Comparison of ENCODE assay signal across 32 cellular contexts in the genomic region with DNA sequence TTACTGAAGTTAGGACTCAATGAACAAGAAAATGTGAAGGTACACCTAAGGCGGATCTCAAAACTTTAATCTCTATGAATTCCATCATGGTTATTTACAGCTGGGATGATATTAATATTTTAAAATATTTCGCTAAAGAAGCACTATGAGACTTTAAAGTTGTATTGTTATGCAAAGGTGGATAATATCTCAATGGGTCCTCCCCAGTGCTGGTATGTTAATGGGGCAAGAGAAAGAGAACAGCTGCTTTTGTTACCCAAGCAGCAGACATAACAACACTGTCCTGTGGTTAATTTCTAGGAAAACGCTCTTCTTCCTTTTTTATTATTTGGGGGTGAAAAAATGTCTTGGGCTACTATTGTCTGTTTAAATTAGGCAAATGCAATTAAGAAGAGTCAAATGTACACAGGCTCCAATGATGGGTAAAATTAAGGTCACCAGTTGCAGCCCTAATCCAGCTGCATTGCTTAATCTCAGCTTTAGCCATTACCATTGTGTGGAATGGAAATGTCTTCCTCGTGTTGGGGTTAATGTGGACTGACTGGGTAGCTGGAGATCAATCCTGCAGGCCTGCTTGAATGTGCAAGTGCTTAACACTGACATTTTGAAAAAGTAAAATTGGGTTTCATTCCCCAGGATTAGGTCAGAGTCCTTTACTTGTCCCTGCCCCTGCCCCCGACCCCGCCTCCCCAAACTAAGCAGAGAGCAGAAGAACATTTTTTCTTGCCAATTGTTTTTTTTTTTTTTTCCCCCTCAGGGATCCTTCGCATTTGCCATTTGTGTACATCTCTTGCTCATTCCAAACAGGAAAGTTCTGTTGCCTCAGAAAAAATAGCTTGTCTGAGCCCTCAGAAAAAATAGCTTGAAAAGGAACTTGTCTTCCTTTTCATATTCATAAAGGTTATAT.
DNase-seq lines count a peak whose midpoint lies in the region; ATAC-seq, FAIRE-seq and TF ChIP-seq lines count a peak whose summit lies in the region.
"Had no signal": no experiment of that assay in that cellular context is flagged by ENCODE, and none has a peak within 500 bp of the region (broad histone marks: within the 10 kb centered on the region; RNA-seq: fewer than 3 reads in every experiment).

No MANE protein-coding gene starts in this region.

- CTCF ChIA-PET in A549 (lab: Yijun Ruan, JAX) (interaction anchor here (0.6 to 1.1 kb wide), 3 partner anchors 17 to 171 kb away, joined by 3 read pairs; no protein-coding TSS in a partner anchor), WTC11 (lab: Charles Lee) (interaction anchor here (1.0 kb wide), 1 partner anchor 144 kb away, joined by 3 read pairs; no protein-coding TSS in a partner anchor)

- H3K4me3 Mint-ChIP-seq in WTC11: no peak overlapping the region
- H3K4me3 Mint-ChIP-seq: activated naive CD4-positive, alpha-beta T cell treated with anti-CD3 and anti-CD28 coated beads, Interleukin-2, amount 50 U/mL, for 24 hours; CD4-positive, alpha-beta memory T cell; H9; nephron progenitor cell had no signal

- no peaks in the 10 kb centered on the region for H3K36me3 Mint-ChIP-seq in WTC11
- H3K36me3 Mint-ChIP-seq: activated naive CD4-positive, alpha-beta T cell treated with anti-CD3 and anti-CD28 coated beads, Interleukin-2, amount 50 U/mL, for 24 hours; CD4-positive, alpha-beta memory T cell had no signal

- H3K4me1 ChIP-seq in A549: peaks cover 36% of the 10 kb centered on the region
- peaks cover 4 to 33% (median 25%) of the 10 kb centered on the region in 4 donors for H3K4me1 ChIP-seq in liver (ENCODE audit: control insufficient read depth in 4 of 4, insufficient read depth in 4 of 4, low read length in 3 of 4)

- peaks cover 9% of the 10 kb centered on the region for H3K27me3 Mint-ChIP-seq in WTC11 (ENCODE audit: low read depth)

- POLR2A ChIA-PET in A549 (lab: Yijun Ruan, JAX) (no interaction called here), WTC11 (lab: Charles Lee) (no interaction called here)

- no peaks in the 10 kb centered on the region for H3K27me3 ChIP-seq in liver (ENCODE audit: control insufficient read depth in 4 of 4, insufficient read depth in 4 of 4, low read length in 3 of 4)
- H3K27me3 ChIP-seq: gastrocnemius medialis, ovary, right atrium auricular region, SJCRH30, spleen, transverse colon had no signal

- TF ChIP-seq RAD21 in A549 (conservative IDR thresholded peaks at IDR 0.05 in 1 of 2, IDR thresholded peaks at IDR 0.05 in 1 of 2) (no peak), liver (IDR thresholded peaks at IDR 0.05) (no peak)

- no peaks in the 10 kb centered on the region for H3K9me3 Mint-ChIP-seq in WTC11
- H3K9me3 Mint-ChIP-seq: activated naive CD4-positive, alpha-beta T cell treated with anti-CD3 and anti-CD28 coated beads, Interleukin-2, amount 50 U/mL, for 24 hours; activated T-helper 2 cell treated with anti-CD3 and anti-CD28 coated beads, Interferon-gamma antibody, Interleukin-2, Interleukin-4, amounts not matched to agents 10 μg/mL and 5 μg/mL and 100 μg/mL, durations not matched to agents 14 hours and 24 hours and 36 hours; H9; nephron progenitor cell had no signal

- intact Hi-C loops in sciatic nerve (cut with DNase I): no loop called here

- 39% methylated on average over 7 of the region's 7 CpGs for WGBS in A549 (ENCODE audit: missing lambda C conversion rate)
- 49% methylated on average over 7 of the region's 7 CpGs for WGBS in liver

- H3K27ac ChIP-seq in A549 (peak overlapping the region; percentile 73 to 77), liver (ENCODE audit: low read depth in 1 of 2, low read length in 2 of 2) (peak overlapping the region; percentile 49 to 77)
- H3K27ac ChIP-seq: dorsolateral prefrontal cortex, SJCRH30 had no signal

- FAIRE-seq in A549 (lab: Jason Lieb, UNC): no peak
- FAIRE-seq: A204.1 had no signal

- H3K27ac Mint-ChIP-seq in WTC11: no peak overlapping the region
- H3K27ac Mint-ChIP-seq: activated naive CD4-positive, alpha-beta T cell treated with anti-CD3 and anti-CD28 coated beads, Interleukin-2, amount 50 U/mL, for 24 hours; activated T-helper 2 cell treated with anti-CD3 and anti-CD28 coated beads, Interferon-gamma antibody, Interleukin-2, Interleukin-4, amounts not matched to agents 10 μg/mL and 5 μg/mL and 100 μg/mL, durations not matched to agents 14 hours and 24 hours and 36 hours; CD4-positive, alpha-beta memory T cell; nephron progenitor cell had no signal

- H3K9me3 ChIP-seq in A549 (no peaks in the 10 kb centered on the region), liver (ENCODE audit: control insufficient read depth in 4 of 4, low read length in 3 of 4) (no peaks in the 10 kb centered on the region)
- H3K9me3 ChIP-seq: gastrocnemius medialis, ovary, right atrium auricular region, SJCRH30, spleen, transverse colon had no signal

- H3K4me3 ChIP-seq in A549: no peak overlapping the region; the same call in 2 of the 3 replicates
- H3K4me3 ChIP-seq in liver (ENCODE audit: low read depth in 1 of 3, low read length in 3 of 3): peak overlapping the region in 1 of 3 donors; percentile 14
- H3K4me3 ChIP-seq: dorsolateral prefrontal cortex, gastrocnemius medialis, ovary, right atrium auricular region, SJCRH30, spleen, transverse colon had no signal

- peak in 1 of 2 experiments; percentile 28; a peak in 1 of 5 replicates for TF ChIP-seq EP300 in A549 (IDR thresholded peaks at IDR 0.05)

- H3K4me2 ChIP-seq in A549: peak overlapping the region; percentile 76

- no peak for TF ChIP-seq CTCF in A549 (IDR thresholded peaks at IDR 0.05)
- no peak for TF ChIP-seq CTCF in WTC11 (IDR thresholded peaks at IDR 0.05)
- TF ChIP-seq CTCF in liver (IDR thresholded peaks at IDR 0.05; ENCODE audit: low read depth, low read length, missing input control): no peak

- no peak for TF ChIP-seq POLR2A in A549 (IDR thresholded peaks at IDR 0.05; ENCODE audit: low read length)

- H3K36me3 ChIP-seq in liver (ENCODE audit: control insufficient read depth in 4 of 4, insufficient read depth in 3 of 4, low read depth in 1 of 4, low read length in 3 of 4): no peaks in the 10 kb centered on the region
- H3K36me3 ChIP-seq: gastrocnemius medialis, ovary, right atrium auricular region, SJCRH30, spleen, transverse colon had no signal

- ATAC-seq in A549: peak in 1 of 2 experiments; percentile 67; a peak in 3 of 6 replicates
- ATAC-seq in WTC11: peak; percentile 30
- ATAC-seq in sciatic nerve: peak; percentile 13
- no peak for ATAC-seq in GM19395 (IDR thresholded peaks at IDR 0.05; ENCODE audit: unreplicated experiment)
- ATAC-seq: gastrocnemius medialis had no signal

- peaks cover 53% of the 10 kb centered on the region for H3K4me1 Mint-ChIP-seq in WTC11
- H3K4me1 Mint-ChIP-seq: activated naive CD4-positive, alpha-beta T cell treated with anti-CD3 and anti-CD28 coated beads, Interleukin-2, amount 50 U/mL, for 24 hours had no signal

- peak overlapping the region in 1 of 2 donors; percentile 63 for H3K9ac ChIP-seq in liver (ENCODE audit: low read depth in 1 of 2, low read length in 2 of 2)

- DNase-seq in A549 (ENCODE audit: low read depth in 1 of 2, low spot score in 1 of 2) (peak in 1 of 2 experiments; percentile 69), WTC11 (ENCODE audit: low spot score) (no peak), sciatic nerve (ENCODE audit: low spot score) (no peak), D341Med (ENCODE audit: low spot score) (no peak), Ammon's horn (ENCODE audit: low spot score) (no peak)
- DNase-seq in stimulated activated naive CD4-positive, alpha-beta T cell treated with Interleukin-2 at 50 U/mL for 16 hours (lab: John Stamatoyannopoulos, UW): no peak
- DNase-seq: activated CD4-positive, alpha-beta T cell treated with anti-CD3 and anti-CD28 coated beads for 4 hours; activated T-cell treated with anti-CD3 and anti-CD28 coated beads for 4 hours; AML-193; amniotic stem cell; CD4-positive, alpha-beta memory T cell; DMS153; dorsolateral prefrontal cortex; gastrocnemius medialis; H9; Kasumi-1; NCI-H1436 treated with DMSO at 0.1 percent for 48 hours; NCI-H446; nephron progenitor cell; ovary; RPMI8226; SJCRH30; spleen; stimulated activated CD4-positive, alpha-beta T cell treated with anti-CD3 and anti-CD28 coated beads, Interleukin-2, amount 100 ng/mL, for 24 hours; T-helper 9 cell; transverse colon had no signal

TF ChIP-seq in A549, 52 proteins besides CTCF, POLR2A, EP300 and RAD21 (continues in another document):
- TF ChIP-seq HOXA7 (CRISPR knock-in tag; IDR thresholded peaks at IDR 0.05) (no peak), NFE2L2 (conservative IDR thresholded peaks at IDR 0.05; ENCODE audit: low read length) (no peak), CEBPB (IDR thresholded peaks at IDR 0.05) (0 out of 4 replicates have a peak, but pooled peaks of 1 of the 2 experiments have one; percentile 26)

TF ChIP-seq in WTC11, 78 proteins besides CTCF, POLR2A, EP300 and RAD21 (continues in another document):
- TF ChIP-seq ATF6 (CRISPR knock-in tag; IDR thresholded peaks at IDR 0.05): no peak

TF ChIP-seq in liver, 16 proteins besides CTCF, POLR2A, EP300 and RAD21:
- no peak for TF ChIP-seq SP1 (IDR thresholded peaks at IDR 0.05)
- no peak for TF ChIP-seq RXRA (IDR thresholded peaks at IDR 0.05)
- no peak for TF ChIP-seq NR2F2 (IDR thresholded peaks at IDR 0.05)
- peak; percentile 50 for TF ChIP-seq YY1 (IDR thresholded peaks at IDR 0.05)
- TF ChIP-seq FOXA1 (IDR thresholded peaks at IDR 0.05): no peak
- no peak for TF ChIP-seq HNF4G (IDR thresholded peaks at IDR 0.05)
- no peak for TF ChIP-seq FOXA2 (IDR thresholded peaks at IDR 0.05)
TF ChIP-seq in liver: peak in this region for 1.
